1 cellular context compared by ENCODE assay signal in genomic region chr11:65538915-65539374, GRCh38.
TF ChIP-seq lines count a peak whose summit lies in the region.

No MANE protein-coding gene starts in this region.

TF ChIP-seq in H1, 55 proteins besides CTCF, POLR2A, EP300 and RAD21:
- TF ChIP-seq MAX (IDR thresholded peaks at IDR 0.05) = peak; percentile 67
- TF ChIP-seq E2F6 (IDR thresholded peaks at IDR 0.05) = peak; percentile 77
- peak; percentile 6; the same call in 1 of the 2 replicates for TF ChIP-seq CREB1 (IDR thresholded peaks at IDR 0.05)
- TF ChIP-seq CBX5 (IDR thresholded peaks at IDR 0.05; ENCODE audit: low read depth, low read length) = no peak
- no peak for TF ChIP-seq CHD7 (IDR thresholded peaks at IDR 0.05; ENCODE audit: insufficient replicate concordance, low read length)
- no peak for TF ChIP-seq TAF7 (optimal IDR thresholded peaks at IDR 0.05; ENCODE audit: borderline replicate concordance, low read depth, low read length)
- TF ChIP-seq EZH2 (IDR thresholded peaks at IDR 0.05; ENCODE audit: low read depth, low read length, severe bottlenecking) = peak; percentile 12
- TF ChIP-seq TCF12 (IDR thresholded peaks at IDR 0.05; ENCODE audit: low read depth, low read length) = no peak
- no peak for TF ChIP-seq BACH1 (IDR thresholded peaks at IDR 0.05; ENCODE audit: low read length)
- TF ChIP-seq TAF1 (IDR thresholded peaks at IDR 0.05; ENCODE audit: low read depth, low read length) = no peak
- no peak for TF ChIP-seq PHF8 (conservative IDR thresholded peaks at IDR 0.05; ENCODE audit: low read depth, low read length)
- TF ChIP-seq GABPA (IDR thresholded peaks at IDR 0.05; ENCODE audit: borderline replicate concordance, insufficient read depth, low read length) = 0 out of 2 replicates have a peak, but pooled peaks have one; percentile 9
